In the genomic region with DNA sequence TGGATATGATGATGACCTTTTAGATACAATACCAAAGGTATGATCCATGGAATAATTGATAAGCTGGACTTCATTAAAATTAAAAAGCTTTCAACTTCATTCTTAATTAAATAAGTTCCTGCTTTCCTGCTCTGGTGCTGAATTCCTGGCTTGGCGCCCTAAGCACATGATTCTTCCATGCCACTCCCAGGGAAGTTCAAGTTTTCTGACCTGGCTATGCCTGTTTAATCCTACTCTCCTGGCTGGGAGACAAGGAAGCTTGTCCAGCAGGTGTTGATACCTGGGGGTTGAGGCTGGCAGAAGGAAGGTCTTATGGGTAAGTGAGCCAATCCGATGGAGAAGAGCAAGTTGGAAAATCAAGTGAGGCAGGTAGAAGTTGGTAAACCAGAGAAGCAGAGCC, we compare ENCODE assay signal across 34 cellular contexts. TPM values are rescaled to one million over a fixed set of nuclear protein-coding genes. Genes with fewer than 3 reads are reported as not detected.
"Had no signal": no experiment of that assay in that cellular context is flagged by ENCODE, and none has a peak within 500 bp of the region (broad histone marks: within the 10 kb centered on the region; RNA-seq: fewer than 3 reads in every experiment).

No MANE protein-coding gene starts in this region.

- H3K36me3 ChIP-seq: heart right ventricle, left lung, lower lobe of right lung, neural progenitor cell, neutrophil, ovary, right atrium auricular region, suprapubic skin, thoracic aorta, tibial artery, upper lobe of right lung had no signal

- ATAC-seq: heart right ventricle; left cardiac atrium; left lung; lower lobe of right lung; natural killer cell; sciatic nerve; stimulated activated naive B cell treated with anti-CD40 and anti-IgM and Interleukin-4, amounts not matched to agents 10 μg/mL and 1 μg/mL and 100 μg/mL, for 72 hours; upper lobe of right lung had no signal

- H3K9me3 ChIP-seq: left lung, lower lobe of right lung, neutrophil, ovary, suprapubic skin, thoracic aorta, upper lobe of right lung had no signal

- H3K4me3 ChIP-seq: heart right ventricle, hepatocyte, left lung, lower lobe of right lung, neural progenitor cell, ovary, right atrium auricular region, skin epidermis, suprapubic skin, thoracic aorta, tibial artery, upper lobe of right lung had no signal

- H3K4me1 ChIP-seq: heart right ventricle, left lung, lower lobe of right lung, neural progenitor cell, right atrium auricular region, suprapubic skin, tibial artery, upper lobe of right lung had no signal

- DNase-seq: heart right ventricle; islet precursor cell; kidney glomerular epithelial cell; left cardiac atrium; left lung; lower lobe of right lung; mammary epithelial cell; mesenchymal stem cell; naive B cell; natural killer cell; nephron progenitor cell; occipital lobe; ovary; stimulated activated CD4-positive, alpha-beta T cell treated with anti-CD3 and anti-CD28 coated beads, Interleukin-12 subunit alpha, Interleukin-12 subunit beta, amount 100 ng/mL, for 4 hours; stimulated activated CD4-positive, alpha-beta T cell treated with anti-CD3 and anti-CD28 coated beads, Interleukin-15, amount 100 ng/mL, for 24 hours; stimulated activated CD4-positive, alpha-beta T cell treated with anti-CD3 and anti-CD28 coated beads, Interleukin-2, amount 100 ng/mL, for 24 hours; stimulated activated CD4-positive, alpha-beta T cell treated with anti-CD3 and anti-CD28 coated beads, Interleukin-4, amount 100 ng/mL, for 1 hour; stimulated activated naive B cell treated with anti-CD40 and anti-IgM and Interleukin-4, amounts not matched to agents 10 μg/mL and 1 μg/mL and 100 μg/mL, for 72 hours; tibial artery; trophoblast cell; upper lobe of right lung had no signal

RNA-seq across cellular contexts. Expression of a gene that starts 24.3 kb away (rescaled TPM):
- total RNA-seq: heart right ventricle, left cardiac atrium had no signal

RNA-seq across cellular contexts. Expression of a gene that starts 30.3 kb away (rescaled TPM):
- total RNA-seq: heart right ventricle, left cardiac atrium, left lung, liver, lower lobe of right lung, mammary epithelial cell, natural killer cell, occipital lobe, ovary, progenitor cell of endocrine pancreas, pulmonary artery endothelial cell, renal cortical epithelial cell, sciatic nerve, subcutaneous adipose tissue, thoracic aorta, upper lobe of right lung had no signal
